Comparison of ENCODE assay signal across 22 cellular contexts in genomic region chr2:114699423-114699944, GRCh38.
"Had no signal": no experiment of that assay in that cellular context is flagged by ENCODE, and none has a peak within 500 bp of the region (broad histone marks: within the 10 kb centered on the region; RNA-seq: fewer than 3 reads in every experiment).

No MANE protein-coding gene starts in this region.

- H3K27me3 ChIP-seq: brain microvascular endothelial cell, cardiac muscle cell, SJCRH30 had no signal

- H3K27ac ChIP-seq: brain microvascular endothelial cell, cardiac muscle cell, PC-9, SJCRH30 had no signal

- H3K4me3 ChIP-seq: cardiac muscle cell, K562, PC-9, SJCRH30 had no signal

- ATAC-seq: activated CD4-positive, CD25-positive, alpha-beta regulatory T cell treated with anti-CD3 and anti-CD28 coated beads, Interleukin-2, amount 50 U/mL, for 24 hours; activated CD8-positive, alpha-beta T cell treated with anti-CD3 and anti-CD28 coated beads for 36 hours; activated T-cell treated with anti-CD3 and anti-CD28 coated beads, Interleukin-2, amount 50 U/mL, for 72 hours; K562 had no signal

- H3K36me3 ChIP-seq: brain microvascular endothelial cell, cardiac muscle cell, SJCRH30 had no signal

- H3K9me3 ChIP-seq: SJCRH30, SK-N-SH had no signal

- DNase-seq: activated CD4-positive, alpha-beta T cell treated with anti-CD3 and anti-CD28 coated beads for 4 hours; activated CD8-positive, alpha-beta memory T cell treated with anti-CD3 and anti-CD28 coated beads, Interleukin-2, amount 50 U/mL, for 4 hours; activated CD8-positive, alpha-beta T cell treated with anti-CD3 and anti-CD28 coated beads for 36 hours; activated gamma-delta T cell treated with Interleukin-2 at 50 U/mL for 16 hours; activated naive CD4-positive, alpha-beta T cell treated with anti-CD3 and anti-CD28 coated beads, Interleukin-2, amount 10 ng/mL, durations not matched to agents 7 days and 5 days; activated naive CD8-positive, alpha-beta T cell treated with anti-CD3 and anti-CD28 coated beads for 36 hours; activated T-cell treated with anti-CD3 and anti-CD28 coated beads, Interleukin-2, amount 50 U/mL, for 72 hours; brain microvascular endothelial cell; Karpas-422; NCI-H1105 treated with DMSO at 0.1 percent for 48 hours; NCI-H1436 treated with DMSO at 0.1 percent for 48 hours; NCI-H187; NCI-H2081; NCI-H510A treated with DMSO at 0.1 percent for 48 hours; NCI-H69; NK-92 treated with Interleukin-12 subunit alpha and Interleukin-12 subunit beta, amount 100 ng/mL, for 24 hours; PC-9; SJCRH30; SK-N-SH had no signal
